Comparison of ENCODE assay signal across 26 cellular contexts in the genomic region with DNA sequence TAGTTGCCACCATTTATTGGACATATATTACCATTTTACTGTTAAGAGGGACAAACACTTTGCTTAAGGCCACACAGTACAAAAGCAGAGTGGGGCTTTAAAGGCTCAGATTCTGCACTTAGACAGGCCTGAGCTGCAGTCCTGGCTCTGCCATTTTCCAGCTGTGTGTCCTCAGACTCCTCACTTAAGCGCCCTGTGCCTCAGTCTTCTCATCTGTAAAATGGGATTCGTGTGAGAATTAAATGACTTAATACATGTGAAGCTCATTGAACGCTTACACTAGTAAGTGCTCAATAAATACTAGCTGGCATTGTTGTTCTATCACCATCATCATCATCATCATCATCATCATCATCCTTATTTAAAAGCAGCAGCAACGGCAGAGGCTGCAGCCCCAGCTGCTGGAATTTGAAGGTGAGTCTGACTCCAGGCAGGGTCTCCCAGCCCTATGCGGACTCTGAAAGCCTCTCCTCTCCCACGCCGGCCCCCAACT. TPM values are rescaled to one million over a fixed set of nuclear protein-coding genes. Genes with fewer than 3 reads are reported as not detected.
DNase-seq lines count a peak whose midpoint lies in the region; ATAC-seq, FAIRE-seq and TF ChIP-seq lines count a peak whose summit lies in the region.
"Had no signal": no experiment of that assay in that cellular context is flagged by ENCODE, and none has a peak within 500 bp of the region (broad histone marks: within the 10 kb centered on the region; RNA-seq: fewer than 3 reads in every experiment).

No MANE protein-coding gene starts in this region.

- FAIRE-seq in HepG2 (lab: Jason Lieb, UNC) (no peak), K562 (lab: Jason Lieb, UNC) (no peak)
- FAIRE-seq: A204.1 had no signal

- H4K20me1 ChIP-seq in HepG2 (ENCODE audit: insufficient read depth, low read length): peaks cover 3% of the 10 kb centered on the region; the same call in 1 of the 2 replicates
- peaks cover 24% of the 10 kb centered on the region for H4K20me1 ChIP-seq in K562 (replicated peaks; ENCODE audit: control insufficient read depth, insufficient read depth, low read length)

- H2AFZ ChIP-seq in HepG2 (ENCODE audit: low read length) (no peak overlapping the region), K562 (ENCODE audit: low read depth, low read length) (no peak overlapping the region)

- no peaks in the 10 kb centered on the region for H3K36me3 ChIP-seq in HepG2 (replicated peaks in 1 of 2; ENCODE audit: control insufficient read depth in 1 of 2, insufficient read depth in 2 of 2, low read length in 2 of 2)
- H3K36me3 ChIP-seq in right lobe of liver: no peaks in the 10 kb centered on the region
- no peaks in the 10 kb centered on the region for H3K36me3 ChIP-seq in K562 (ENCODE audit: control insufficient read depth, insufficient read depth, low read length)
- no peaks in the 10 kb centered on the region for H3K36me3 ChIP-seq in mesendoderm (ENCODE audit: control insufficient read depth, insufficient read depth, low read length)
- H3K36me3 ChIP-seq: HAP-1, upper lobe of left lung had no signal

- WGBS in HepG2 (ENCODE audit: low lambda C conversion rate): 6% methylated on average over 7 of the region's 7 CpGs
- 65% methylated on average over 2 of the region's 7 CpGs for WGBS in right lobe of liver (ENCODE audit: insufficient coverage, low coverage, low lambda C conversion rate, missing lambda C conversion rate)
- 3% methylated on average over 7 of the region's 7 CpGs for WGBS in K562 (ENCODE audit: insufficient coverage, low coverage, missing lambda C conversion rate)
- no CpG with 5 or more reads among the region's 7 CpGs for WGBS in mesendoderm (ENCODE audit: extremely low coverage, insufficient coverage, low lambda C conversion rate)

- ATAC-seq in HepG2 (no peak), right lobe of liver (no peak), K562 (no peak), GM21786 (IDR thresholded peaks at IDR 0.05; ENCODE audit: unreplicated experiment) (no peak), GM18511 (IDR thresholded peaks at IDR 0.05; ENCODE audit: unreplicated experiment) (no peak)

- intact Hi-C loops in HepG2 (cut with micrococcal nuclease; ENCODE audit: unreplicated experiment) (no loop called here), right lobe of liver (cut with DNase I) (no loop called here), K562 (cut with micrococcal nuclease) (no loop called here)

- TF ChIP-seq POLR2A in HepG2 (IDR thresholded peaks at IDR 0.05; ENCODE audit: insufficient read depth in 1 of 2, low read depth in 2 of 2, low read length in 2 of 2) (no peak), right lobe of liver (IDR thresholded peaks at IDR 0.05) (no peak), K562 (conservative IDR thresholded peaks at IDR 0.05) (no peak)

- in situ Hi-C loops in HepG2 (cut with HindIII; ENCODE audit: extremely low pct_ligation_motif_present, low pct_unique_long_range_greater_than_20kb) (no loop called here), K562 (cut with MboI) (no loop called here)

- TF ChIP-seq CTCF in HepG2 (CRISPR knock-in tag; IDR thresholded peaks at IDR 0.05) (no peak), right lobe of liver (IDR thresholded peaks at IDR 0.05) (no peak), K562 (IDR thresholded peaks at IDR 0.05 in 2 of 3, conservative IDR thresholded peaks at IDR 0.05 in 1 of 3; ENCODE audit: insufficient read depth in 2 of 3, low read depth in 1 of 3, low read length in 3 of 3) (no peak), GM10248 (IDR thresholded peaks at IDR 0.05; ENCODE audit: control extremely low read depth, extremely low read depth, low read depth, missing control alignments) (no peak)

- H3K4me1 ChIP-seq in HepG2 (ENCODE audit: insufficient read depth, low read length) (no peaks in the 10 kb centered on the region), right lobe of liver (no peaks in the 10 kb centered on the region), K562 (replicated peaks in 1 of 2; ENCODE audit: control insufficient read depth in 2 of 2, insufficient read depth in 2 of 2, low read length in 2 of 2) (peaks cover 0 to 9% of the 10 kb centered on the region in 2 experiments; a peak in 2 of 5 replicates), mesendoderm (ENCODE audit: control insufficient read depth, low read depth, low read length) (peaks cover 4% of the 10 kb centered on the region)
- H3K4me1 ChIP-seq: foreskin keratinocyte, HAP-1 had no signal

- no peak overlapping the region for H3K9ac ChIP-seq in HepG2 (ENCODE audit: insufficient read depth, low read depth, low read length)
- H3K9ac ChIP-seq in K562 (ENCODE audit: insufficient read depth in 1 of 2, low read depth in 2 of 2, low read length in 2 of 2): no peak overlapping the region
- H3K9ac ChIP-seq in mesendoderm (ENCODE audit: low read length): no peak overlapping the region

- H3K79me2 ChIP-seq in HepG2 (ENCODE audit: insufficient read depth, low read length) (no peaks in the 10 kb centered on the region), K562 (ENCODE audit: control insufficient read depth, insufficient read depth, low read length) (no peaks in the 10 kb centered on the region), mesendoderm (ENCODE audit: control insufficient read depth, insufficient read depth, low read length) (no peaks in the 10 kb centered on the region)

- no peak overlapping the region for H2BK15ac ChIP-seq in mesendoderm (replicated peaks; ENCODE audit: low read depth)

- no peak overlapping the region for H2BK120ac ChIP-seq in mesendoderm (ENCODE audit: low read depth, low read length)

- H2BK5ac ChIP-seq in mesendoderm (ENCODE audit: low read length): no peak overlapping the region

- POLR2A ChIA-PET in HepG2 (lab: Yijun Ruan, JAX): no interaction called here
- POLR2A ChIA-PET in K562 (lab: Yijun Ruan, JAX): no interaction called here
- POLR2A ChIA-PET in GM10248 (lab: Yijun Ruan, JAX): no interaction called here

- no peak for TF ChIP-seq EP300 in HepG2 (IDR thresholded peaks at IDR 0.05; ENCODE audit: low read depth in 2 of 2, low read length in 2 of 2)
- TF ChIP-seq EP300 in HepG2 (CRISPR knock-in tag; IDR thresholded peaks at IDR 0.05; ENCODE audit: borderline replicate concordance): no peak
- no peak for TF ChIP-seq EP300 in K562 (IDR thresholded peaks at IDR 0.05; ENCODE audit: low read length)

- H3K79me1 ChIP-seq in mesendoderm (ENCODE audit: low read length): no peaks in the 10 kb centered on the region

- no peak overlapping the region for H4K5ac ChIP-seq in mesendoderm (ENCODE audit: low read length)

- H2AK5ac ChIP-seq in mesendoderm (ENCODE audit: low read length): no peak overlapping the region

- TF ChIP-seq RAD21 in HepG2 (CRISPR knock-in tag; IDR thresholded peaks at IDR 0.05) (no peak), K562 (CRISPR knock-in tag; conservative IDR thresholded peaks at IDR 0.05 in 1 of 2, IDR thresholded peaks at IDR 0.05 in 1 of 2) (no peak)

- no peak overlapping the region for H3K56ac ChIP-seq in mesendoderm (ENCODE audit: low read length)

- CTCF ChIA-PET in HepG2 (lab: Yijun Ruan, JAX; ENCODE audit: low intra/inter-chr PET ratio, low total read pairs) (no interaction called here), K562 (lab: Yijun Ruan, JAX; ENCODE audit: low intra/inter-chr PET ratio) (no interaction called here), GM10248 (lab: Yijun Ruan, JAX) (no interaction called here)

- no peak overlapping the region for H3K18ac ChIP-seq in mesendoderm (ENCODE audit: low read length)

- no peaks in the 10 kb centered on the region for H3K9me3 ChIP-seq in HepG2 (ENCODE audit: low read length)
- H3K9me3 ChIP-seq in right lobe of liver: no peaks in the 10 kb centered on the region
- no peaks in the 10 kb centered on the region for H3K9me3 ChIP-seq in K562 (replicated peaks; ENCODE audit: control insufficient read depth, insufficient read depth, low read depth, low read length)
- H3K9me3 ChIP-seq: HAP-1, upper lobe of left lung had no signal

- H3K23ac ChIP-seq in mesendoderm (ENCODE audit: low read length): no peak overlapping the region

- H3K4me2 ChIP-seq in HepG2 (ENCODE audit: low read depth, low read length) (peak overlapping the region; percentile 44; the same call in 1 of the 2 replicates), K562 (ENCODE audit: insufficient read depth, low read length) (no peak overlapping the region), mesendoderm (ENCODE audit: low read length) (peak overlapping the region; percentile 5)

- H3K4me3 ChIP-seq in HepG2 (replicated peaks in 1 of 3; ENCODE audit: insufficient read depth in 1 of 3, low read depth in 2 of 3, low read length in 3 of 3): peak overlapping the region in 1 of 3 experiments; percentile 8; a peak in 1 of 6 replicates
- no peak overlapping the region for H3K4me3 ChIP-seq in right lobe of liver
- no peak overlapping the region for H3K4me3 ChIP-seq in K562
- H3K4me3 ChIP-seq in mesendoderm (ENCODE audit: low read length): no peak overlapping the region
- H3K4me3 ChIP-seq: upper lobe of left lung had no signal

- H3K27me3 ChIP-seq in HepG2 (ENCODE audit: control insufficient read depth in 1 of 2, insufficient read depth in 2 of 2, low read length in 2 of 2): peaks cover 4 to 65% of the 10 kb centered on the region in 2 experiments
- peaks cover 0 to 3% of the 10 kb centered on the region in 2 donors for H3K27me3 ChIP-seq in right lobe of liver
- peaks cover 15 to 74% of the 10 kb centered on the region in 2 experiments for H3K27me3 ChIP-seq in K562 (ENCODE audit: control insufficient read depth in 2 of 2, insufficient read depth in 2 of 2, low read length in 2 of 2)
- no peaks in the 10 kb centered on the region for H3K27me3 ChIP-seq in mesendoderm (ENCODE audit: insufficient read depth, low read length, poor library complexity)

- no peak overlapping the region for H3K4ac ChIP-seq in mesendoderm (ENCODE audit: low read depth, low read length)

- DNase-seq in HepG2 (ENCODE audit: low spot score): no peak
- DNase-seq in right lobe of liver: no peak
- no peak for DNase-seq in K562 (ENCODE audit: extremely low read depth in 1 of 4, low spot score in 3 of 4)
- no peak for DNase-seq in mesendoderm
- no peak for DNase-seq in GM10248 (ENCODE audit: extremely low spot score)
- DNase-seq in HUDEP-2 (lab: John Stamatoyannopoulos, UW; ENCODE audit: unreplicated experiment in 76 of 76): no peak
- DNase-seq: activated CD4-positive, alpha-beta T cell treated with anti-CD3 and anti-CD28 coated beads for 1 hour; activated CD8-positive, alpha-beta memory T cell treated with anti-CD3 and anti-CD28 coated beads for 24 hours; activated naive CD4-positive, alpha-beta T cell treated with anti-CD3 and anti-CD28 coated beads, Interleukin-2, amount 10 ng/mL, durations not matched to agents 7 days and 5 days; activated T-cell treated with anti-CD3 and anti-CD28 coated beads, Interleukin-2, amount 50 U/mL, for 48 hours; DMS 273 treated with DMSO at 0.1 percent for 48 hours; erythroblast; foreskin keratinocyte; GF-D8; NCI-H446 treated with DMSO at 0.1 percent for 48 hours; NK-92 treated with Interleukin-12 subunit alpha and Interleukin-12 subunit beta, amount 100 ng/mL, for 24 hours; stimulated activated CD4-positive, alpha-beta T cell treated with anti-CD3 and anti-CD28 coated beads, Interleukin-4, amount 100 ng/mL, for 4 hours; T1000 had no signal

- no peaks in the 10 kb centered on the region for H3K9me1 ChIP-seq in K562 (ENCODE audit: control insufficient read depth, insufficient read depth, low read length)

- no peak overlapping the region for H4K8ac ChIP-seq in mesendoderm (ENCODE audit: low read depth, low read length)

- no TSS peak for BruUV-seq in HepG2 (replicated peaks; lab: Mats Ljungman, UMichigan)
- no TSS peak for BruUV-seq in K562 (replicated peaks; lab: Mats Ljungman, UMichigan)

- H3K27ac ChIP-seq in HepG2 (ENCODE audit: extremely low read length, insufficient read depth, low read length) (no peak overlapping the region), right lobe of liver (no peak overlapping the region), K562 (ENCODE audit: extremely low read depth, low read depth, low read length) (no peak overlapping the region), mesendoderm (ENCODE audit: low read depth, low read length) (no peak overlapping the region)
- H3K27ac ChIP-seq: foreskin keratinocyte, upper lobe of left lung had no signal

RNA-seq across cellular contexts. Expression of gene CACNG5, which starts 0.4 kb away (rescaled TPM):
- total RNA-seq in HepG2 (2016; rRNA removed; fragmentation: Illumina TruSeq; extraction: Trizol): not detected in 2 replicates
- not detected in 2 replicates for total RNA-seq in HepG2 (2016; cell fraction: cytosol; rRNA removed; fragmentation: Illumina TruSeq; extraction: Trizol; ENCODE audit: low read depth)
- total RNA-seq in HepG2 (2016; cell fraction: insoluble cytoplasmic fraction; rRNA removed; fragmentation: Illumina TruSeq; extraction: Trizol): not detected in 2 replicates
- not detected in 2 replicates for total RNA-seq in HepG2 (2016; cell fraction: membrane; rRNA removed; fragmentation: Illumina TruSeq; extraction: Trizol)
- total RNA-seq in HepG2 (2016; cell fraction: nucleus; rRNA removed; fragmentation: Illumina TruSeq; extraction: Trizol): not detected in 2 replicates
- not detected in 2 replicates for polyA plus RNA-seq in HepG2 (2011; rRNA removed)
- polyA plus RNA-seq in HepG2 (2011; cell fraction: cytosol; rRNA removed): not detected in 2 replicates
- polyA plus RNA-seq in HepG2 (2011; cell fraction: nucleus; rRNA removed): not detected in 2 replicates
- not detected in 2 replicates for polyA plus RNA-seq in HepG2 (2012)
- not detected in 2 replicates for polyA plus RNA-seq in HepG2 (2016; cell fraction: cytosol; fragmentation: Illumina TruSeq; extraction: Trizol; ENCODE audit: low read depth)
- not detected in 2 replicates for polyA plus RNA-seq in HepG2 (2016; cell fraction: insoluble cytoplasmic fraction; fragmentation: Illumina TruSeq; extraction: Trizol; ENCODE audit: low read depth)
- not detected in 2 replicates for polyA plus RNA-seq in HepG2 (2016; cell fraction: membrane; fragmentation: Illumina TruSeq; extraction: Trizol; ENCODE audit: low read depth)
- not detected in 2 replicates for polyA plus RNA-seq in HepG2 (2016; cell fraction: nucleus; fragmentation: Illumina TruSeq; extraction: Trizol; ENCODE audit: insufficient read depth, low read depth)
- not detected in 2 replicates for polyA minus RNA-seq in HepG2 (2011; rRNA and poly(A)+ RNA removed; ENCODE audit: low replicate concordance)
- not detected in 2 replicates for polyA minus RNA-seq in HepG2 (2011; cell fraction: cytosol; rRNA and poly(A)+ RNA removed)
- polyA minus RNA-seq in HepG2 (2011; cell fraction: nucleus; rRNA and poly(A)+ RNA removed): not detected in 2 replicates
- total RNA-seq in right lobe of liver: not detected
- total RNA-seq in K562 (2011; cell fraction: chromatin; rRNA removed; ENCODE audit: low replicate concordance): not detected in 2 replicates
- total RNA-seq in K562 (2011; cell fraction: nucleolus; rRNA removed): not detected in 2 replicates
- total RNA-seq in K562 (2011; cell fraction: nucleoplasm; rRNA removed): not detected in 2 replicates
- not detected in 2 replicates for total RNA-seq in K562 (2014; rRNA removed)
- total RNA-seq in K562 (2014; rRNA removed; fragmentation: Illumina TruSeq; extraction: Trizol): not detected in 2 replicates
- total RNA-seq in K562 (2015; rRNA removed; fragmentation: Illumina TruSeq; extraction: Trizol): not detected in 2 replicates
- total RNA-seq in K562 (2021): not detected in 2 replicates
- not detected in 2 replicates for polyA plus RNA-seq in K562 (2011; rRNA removed)
- not detected in 2 replicates for polyA plus RNA-seq in K562 (2011; cell fraction: cytosol; rRNA removed)
- polyA plus RNA-seq in K562 (2011; cell fraction: nucleus; rRNA removed): not detected in 2 replicates
- polyA plus RNA-seq in K562 (2012): not detected in 2 replicates
- not detected in 2 replicates for polyA plus RNA-seq in K562 (2014; fragmentation: Illumina TruSeq; extraction: Trizol)
- polyA plus RNA-seq in K562 (2014; fragmentation: Nextera tagmentation; extraction: Ambion mirVana): not detected
- not detected in 2 replicates for polyA plus RNA-seq in K562 (2014; rRNA removed)
- not detected in 2 replicates for polyA minus RNA-seq in K562 (2011; rRNA and poly(A)+ RNA removed)
- not detected in 2 replicates for polyA minus RNA-seq in K562 (2011; cell fraction: cytosol; rRNA and poly(A)+ RNA removed)
- polyA minus RNA-seq in K562 (2011; cell fraction: nucleus; rRNA and poly(A)+ RNA removed): not detected in 2 replicates
- polyA plus RNA-seq in mesendoderm (2013, experiment 1 of 2): 1.1 TPM
- polyA plus RNA-seq in mesendoderm (2013, experiment 2 of 2): 1.1 TPM
- total RNA-seq: foreskin keratinocyte, HT1080, RPMI7951, upper lobe of left lung had no signal
- polyA plus RNA-seq: CD14-positive monocyte, foreskin keratinocyte had no signal

Comparison
In these comparisons a context has a peak if more than half of its experiments do, and no peak if none do; other contexts are left out.
1. Of the 241 proteins assayed by ChIP-seq in both HepG2 and K562: peak only in HepG2: none; only in K562: ADNP; in both: none; in neither: 239; mixed calls (peak in some experiments, not most) for 1.